Comparison of ENCODE assay signal across 12 cellular contexts in genomic region chr19:38457202-38457601, GRCh38. TPM values are rescaled to one million over a fixed set of nuclear protein-coding genes. Genes with fewer than 3 reads are reported as not detected.
"Had no signal": no experiment of that assay in that cellular context is flagged by ENCODE, and none has a peak within 500 bp of the region (broad histone marks: within the 10 kb centered on the region; RNA-seq: fewer than 3 reads in every experiment).

No MANE protein-coding gene starts in this region.

- H3K9ac ChIP-seq: GM23248, KMS-11 had no signal

- H3K9me3 Mint-ChIP-seq: H9 had no signal

- H3K27ac ChIP-seq: GM23248, KMS-11 had no signal

- H3K4me3 ChIP-seq: GM23248 had no signal

- H3K4me2 ChIP-seq: KMS-11 had no signal

- H3K27ac Mint-ChIP-seq: H9, HFFc6 had no signal

- H3K4me3 Mint-ChIP-seq: H9, HFFc6 had no signal

- H2AFZ ChIP-seq: GM23248 had no signal

- DNase-seq: GM23248, GOT3, H9, HCEC 1CT, HFFc6, IMR-90, Kasumi-1, KBM-7 had no signal

- FAIRE-seq: H54, HTR-8/SVneo had no signal

RNA-seq across cellular contexts. Expression of gene RYR1, which starts 23.7 kb away (rescaled TPM):
- total RNA-seq: HFFc6, HT-29, IMR-90 had no signal
- polyA plus RNA-seq: GM23248, IMR-90 had no signal

RNA-seq across cellular contexts. Expression of gene RASGRP4, which starts 31.2 kb away (rescaled TPM):
- total RNA-seq: GM23248, HFFc6, HT-29, IMR-90 had no signal
- polyA plus RNA-seq: GM23248, IMR-90 had no signal
